In genomic region chr4:1819284-1819683, GRCh38 we compare ENCODE assay signal across 18 cellular contexts. TPM values are rescaled to one million over a fixed set of nuclear protein-coding genes. Genes with fewer than 3 reads are reported as not detected.
A peak's percentile ranks its signal among the peaks of the same experiment; 100 is the strongest.
DNase-seq lines count a peak whose midpoint lies in the region; ATAC-seq, FAIRE-seq and TF ChIP-seq lines count a peak whose summit lies in the region.
"Had no signal": no experiment of that assay in that cellular context is flagged by ENCODE, and none has a peak within 500 bp of the region (broad histone marks: within the 10 kb centered on the region; RNA-seq: fewer than 3 reads in every experiment).

No MANE protein-coding gene starts in this region.

- H3K4me3 ChIP-seq in GM12878 (no peak overlapping the region), gastrocnemius medialis (no peak overlapping the region)
- H3K4me3 ChIP-seq: HAP-1 had no signal

- no peak overlapping the region for H3K9ac ChIP-seq in GM12878 (ENCODE audit: control insufficient read depth, insufficient read depth, low read length)

- H3K4me1 ChIP-seq in GM12878 (ENCODE audit: control insufficient read depth, insufficient read depth, low read length) (no peaks in the 10 kb centered on the region), gastrocnemius medialis (peaks cover 16 to 20% of the 10 kb centered on the region in 2 donors)
- H3K4me1 ChIP-seq: Caco-2, HAP-1 had no signal

- RAD21 ChIA-PET in GM12878 (lab: Charles Lee; ENCODE audit: unreplicated experiment) = no interaction called here

- POLR2A ChIA-PET in GM12878 (lab: Charles Lee) = no interaction called here

- WGBS in GM12878 (ENCODE audit: insufficient coverage, insufficient replicate concordance, low lambda C conversion rate, missing lambda C conversion rate) = 97% methylated on average over 10 of the region's 10 CpGs

- DNase-seq in LHCN-M2 (ENCODE audit: low read depth) (peak; percentile 31), GM12878 (ENCODE audit: low read depth, low spot score) (no peak), left lobe of liver (ENCODE audit: low spot score) (peak; percentile 66), gastrocnemius medialis (peak; percentile 77 to 85), NCI-H2171 (lab: John Stamatoyannopoulos, UW) (no peak), iPS-NIHi7 (ENCODE audit: extremely low spot score) (no peak), SW 1271 (lab: John Stamatoyannopoulos, UW) (no peak)
- no peak for DNase-seq in activated CD4-positive, alpha-beta T cell treated with anti-CD3 and anti-CD28 coated beads for 1 hour
- DNase-seq: Caco-2; CD4-positive, CD25-positive, alpha-beta regulatory T cell; DMS153; NCI-H2081 treated with DMSO at 0.1 percent for 48 hours; NCI-H526 treated with DMSO at 0.1 percent for 48 hours; SHP77 treated with DMSO at 0.1 percent for 48 hours had no signal

- SMC1A ChIA-PET in GM12878 (lab: Charles Lee; ENCODE audit: uncharacterized antibody, unreplicated experiment) = interaction anchor here (1.6 kb wide), 1 partner anchor 80 kb away, joined by 4 read pairs; no protein-coding TSS in a partner anchor

- H3K79me2 ChIP-seq in GM12878 (ENCODE audit: control insufficient read depth, insufficient read depth, low read length) = no peaks in the 10 kb centered on the region

- no peaks in the 10 kb centered on the region for H3K27me3 ChIP-seq in GM12878 (replicated peaks in 1 of 2; ENCODE audit: control insufficient read depth in 2 of 2, insufficient read depth in 2 of 2, low read length in 1 of 2)
- no peaks in the 10 kb centered on the region for H3K27me3 ChIP-seq in gastrocnemius medialis

- TF ChIP-seq RAD21 in GM12878 (IDR thresholded peaks at IDR 0.05; ENCODE audit: insufficient read depth, low read depth, low read length) = no peak

- CTCF ChIA-PET in GM12878 (lab: Yijun Ruan, JAX) = interaction anchor here (1.2 kb wide), 1 partner anchor 9 kb away, joined by 3 read pairs; no protein-coding TSS in a partner anchor

- H3K27ac ChIP-seq in GM12878 (ENCODE audit: control insufficient read depth, insufficient read depth) = no peak overlapping the region
- H3K27ac ChIP-seq in gastrocnemius medialis = peak overlapping the region; percentile 65 to 72 (median 68)

- no peak for TF ChIP-seq EP300 in GM12878 (IDR thresholded peaks at IDR 0.05; ENCODE audit: borderline replicate concordance in 1 of 2, control insufficient read depth in 1 of 2, low read depth in 2 of 2, low read length in 2 of 2)

- H3K4me2 ChIP-seq in GM12878 (ENCODE audit: control insufficient read depth, insufficient read depth) = no peak overlapping the region

- in situ Hi-C loops in GM12878 (cut with MboI) = loop anchor here (5.0 kb wide), 1 partner anchor 77 kb away; no protein-coding TSS in a partner anchor
- in situ Hi-C loops in gastrocnemius medialis (cut with MboI; ENCODE audit: low sequenced_read_pairs in 4 of 4) = no loop called here

- H3K9me3 ChIP-seq in GM12878 (replicated peaks; ENCODE audit: control insufficient read depth, insufficient read depth, low read length) (no peaks in the 10 kb centered on the region), gastrocnemius medialis (no peaks in the 10 kb centered on the region)
- H3K9me3 ChIP-seq: Caco-2, HAP-1 had no signal

- no peaks in the 10 kb centered on the region for H4K20me1 ChIP-seq in GM12878 (ENCODE audit: control insufficient read depth, insufficient read depth)

- no peak overlapping the region for H2AFZ ChIP-seq in GM12878 (ENCODE audit: control insufficient read depth, low read depth, low read length)

- peaks cover 15 to 39% of the 10 kb centered on the region in 2 experiments; a peak in 3 of 4 replicates for H3K36me3 ChIP-seq in GM12878 (ENCODE audit: control insufficient read depth in 2 of 2, insufficient read depth in 2 of 2, low read length in 1 of 2)
- peaks cover 0 to 82% of the 10 kb centered on the region in 2 donors for H3K36me3 ChIP-seq in gastrocnemius medialis

- FAIRE-seq in GM12878 (lab: Jason Lieb, UNC) = peak; percentile 13
- FAIRE-seq: GM19239, HTR-8/SVneo, RCC 7860 had no signal

- TF ChIP-seq POLR2A in GM12878 (IDR thresholded peaks at IDR 0.05; ENCODE audit: low read depth, low read length) (no peak), gastrocnemius medialis (IDR thresholded peaks at IDR 0.05) (no peak)

- no peak for TF ChIP-seq CTCF in GM12878 (IDR thresholded peaks at IDR 0.05 in 2 of 3, conservative IDR thresholded peaks at IDR 0.05 in 1 of 3; ENCODE audit: control insufficient read depth in 2 of 3, extremely low read depth in 1 of 3, insufficient read depth in 1 of 3, low read depth in 3 of 3, low read length in 3 of 3)
- TF ChIP-seq CTCF in gastrocnemius medialis (IDR thresholded peaks at IDR 0.05 in 4 of 5, conservative IDR thresholded peaks at IDR 0.05 in 1 of 5) = no peak

- no peak for ATAC-seq in GM12878
- peak; percentile 61 for ATAC-seq in left lobe of liver
- ATAC-seq in gastrocnemius medialis = peak; percentile 95 to 96

- no TSS peak for BruUV-seq in GM12878 (replicated peaks; lab: Mats Ljungman, UMichigan)

- intact Hi-C loops in GM12878 (cut with micrococcal nuclease; ENCODE audit: unreplicated experiment) (no loop called here), gastrocnemius medialis (cut with DNase I; ENCODE audit: low total_unique reads) (loop anchor here (2.0 to 10.0 kb wide), 2 partner anchors 38 to 76 kb away; partner anchors contain the start of gene LETM1)

TF ChIP-seq in GM12878, 131 proteins besides CTCF, POLR2A, EP300 and RAD21 (continues in another document):
- TF ChIP-seq NFYA (IDR thresholded peaks at IDR 0.05; ENCODE audit: borderline replicate concordance, low read depth, low read length) (no peak), ZNF217 (IDR thresholded peaks at IDR 0.05) (no peak), YY1 (IDR thresholded peaks at IDR 0.05; ENCODE audit: low read depth, low read length) (no peak)

RNA-seq across cellular contexts. Expression of gene FGFR3, which starts 26.2 kb away (rescaled TPM):
- total RNA-seq in LHCN-M2 (2014; rRNA removed) (0.17 and 0.26 TPM in 2 replicates), GM12878 (2014; rRNA removed) (0.05 TPM in 1 of 2 replicates, not detected in the other), GM12878 (2014; rRNA removed; fragmentation: Illumina TruSeq; extraction: Trizol) (not detected in 2 replicates), GM12878 (2021) (0.33 and 0.37 TPM in 2 replicates), left lobe of liver (48.5 TPM), gastrocnemius medialis (under 1 TPM in 3 of 4 donors, not detected in 1; 0.15 to 0.51 (median 0.18) TPM)
- polyA plus RNA-seq in LHCN-M2 (2012) = 0.12 TPM
- total RNA-seq in GM12878 (2013; cell fraction: nucleolus; rRNA removed) = not detected in 2 replicates
- polyA plus RNA-seq in GM12878 (2011; ENCODE audit: low read depth) = not detected
- polyA plus RNA-seq in GM12878 (2011; rRNA removed) (0.01 and 0.05 TPM in 2 replicates), GM12878 (2014; fragmentation: Illumina TruSeq; extraction: Trizol) (not detected in 2 replicates), GM12878 (2014; fragmentation: Nextera tagmentation; extraction: Ambion mirVana) (not detected), GM12878 (2014; rRNA removed) (0.26 TPM in 1 of 2 replicates, not detected in the other), GM12878 (2016; fragmentation: Nextera tagmentation; extraction: Ambion mirVana) (under 1 TPM in 1 of 2 experiments, not detected in 1; 0.11 TPM)
- polyA plus RNA-seq in GM12878 (2011; cell fraction: cytosol; rRNA removed) = 0.01 and 0.08 TPM in 2 replicates
- polyA plus RNA-seq in GM12878 (2011; cell fraction: nucleus; rRNA removed) = 0.18 and 0.25 TPM in 2 replicates
- 0.05 and 0.14 TPM in 2 replicates for polyA plus RNA-seq in GM12878 (2012)
- polyA minus RNA-seq in GM12878 (2011; rRNA and poly(A)+ RNA removed) = not detected in 2 replicates
- 1.2 TPM in 1 of 2 replicates, not detected in the other for polyA minus RNA-seq in GM12878 (2011; cell fraction: cytosol; rRNA and poly(A)+ RNA removed)
- polyA minus RNA-seq in GM12878 (2011; cell fraction: nucleus; rRNA and poly(A)+ RNA removed) = 0.96 TPM in 1 of 2 replicates, not detected in the other
- polyA plus RNA-seq: CD4-positive, CD25-positive, alpha-beta regulatory T cell had no signal

RNA-seq across cellular contexts. Expression of gene LETM1, which starts 36.7 kb away (rescaled TPM):
- 56.1 and 58.0 TPM in 2 replicates for total RNA-seq in LHCN-M2 (2014; rRNA removed)
- polyA plus RNA-seq in LHCN-M2 (2012) = 19.1 TPM
- 75.9 and 85.3 TPM in 2 replicates for total RNA-seq in GM12878 (2013; cell fraction: nucleolus; rRNA removed)
- 50.4 and 57.8 TPM in 2 replicates for total RNA-seq in GM12878 (2014; rRNA removed)
- total RNA-seq in GM12878 (2014; rRNA removed; fragmentation: Illumina TruSeq; extraction: Trizol) = 23.9 and 24.4 TPM in 2 replicates
- 59.6 and 65.2 TPM in 2 replicates for total RNA-seq in GM12878 (2021)
- 9.8 TPM for polyA plus RNA-seq in GM12878 (2011; ENCODE audit: low read depth)
- polyA plus RNA-seq in GM12878 (2011; rRNA removed) = 9.6 and 18.4 TPM in 2 replicates
- polyA plus RNA-seq in GM12878 (2011; cell fraction: cytosol; rRNA removed) = 18.0 and 26.3 TPM in 2 replicates
- 124 and 166 TPM in 2 replicates for polyA plus RNA-seq in GM12878 (2011; cell fraction: nucleus; rRNA removed)
- polyA plus RNA-seq in GM12878 (2012) = 17.0 and 20.1 TPM in 2 replicates
- 8.5 and 18.5 TPM in 2 replicates for polyA plus RNA-seq in GM12878 (2014; fragmentation: Illumina TruSeq; extraction: Trizol)
- polyA plus RNA-seq in GM12878 (2014; fragmentation: Nextera tagmentation; extraction: Ambion mirVana) = 1 to 10 TPM; 2.6 to 4.0 TPM
- polyA plus RNA-seq in GM12878 (2014; rRNA removed) = 36.0 and 46.4 TPM in 2 replicates
- polyA plus RNA-seq in GM12878 (2016; fragmentation: Nextera tagmentation; extraction: Ambion mirVana) = 10 to 100 TPM; 37.3 to 39.4 TPM
- polyA minus RNA-seq in GM12878 (2011; rRNA and poly(A)+ RNA removed) = 30.1 and 65.7 TPM in 2 replicates
- polyA minus RNA-seq in GM12878 (2011; cell fraction: cytosol; rRNA and poly(A)+ RNA removed) = 28.0 and 28.7 TPM in 2 replicates
- 38.6 and 52.8 TPM in 2 replicates for polyA minus RNA-seq in GM12878 (2011; cell fraction: nucleus; rRNA and poly(A)+ RNA removed)
- 28.1 TPM for total RNA-seq in left lobe of liver
- total RNA-seq in gastrocnemius medialis = 10 to 100 TPM; 23.2 to 40.3 (median 33.6) TPM

RNA-seq across cellular contexts. Expression of gene NSD2, which starts 51.9 kb away (rescaled TPM):
- total RNA-seq in LHCN-M2 (2014; rRNA removed) = 69.9 and 77.4 TPM in 2 replicates
- polyA plus RNA-seq in LHCN-M2 (2012) = 41.6 TPM
- total RNA-seq in GM12878 (2013; cell fraction: nucleolus; rRNA removed) = 179 and 184 TPM in 2 replicates
- total RNA-seq in GM12878 (2014; rRNA removed) = 72.5 and 73.1 TPM in 2 replicates
- 71.4 and 74.7 TPM in 2 replicates for total RNA-seq in GM12878 (2014; rRNA removed; fragmentation: Illumina TruSeq; extraction: Trizol)
- 137 and 139 TPM in 2 replicates for total RNA-seq in GM12878 (2021)
- 25.3 TPM for polyA plus RNA-seq in GM12878 (2011; ENCODE audit: low read depth)
- polyA plus RNA-seq in GM12878 (2011; rRNA removed) = 44.9 and 50.2 TPM in 2 replicates
- 38.5 and 43.7 TPM in 2 replicates for polyA plus RNA-seq in GM12878 (2011; cell fraction: cytosol; rRNA removed)
- polyA plus RNA-seq in GM12878 (2011; cell fraction: nucleus; rRNA removed) = 90.6 and 120 TPM in 2 replicates
- polyA plus RNA-seq in GM12878 (2012) = 39.9 and 45.7 TPM in 2 replicates
- polyA plus RNA-seq in GM12878 (2014; fragmentation: Illumina TruSeq; extraction: Trizol) = 83.4 and 85.0 TPM in 2 replicates
- polyA plus RNA-seq in GM12878 (2014; fragmentation: Nextera tagmentation; extraction: Ambion mirVana) = 1 to 10 TPM; 8.6 to 9.3 TPM
- polyA plus RNA-seq in GM12878 (2014; rRNA removed) = 72.6 and 74.8 TPM in 2 replicates
- 10 to 100 TPM; 42.2 to 62.0 TPM for polyA plus RNA-seq in GM12878 (2016; fragmentation: Nextera tagmentation; extraction: Ambion mirVana)
- polyA minus RNA-seq in GM12878 (2011; rRNA and poly(A)+ RNA removed) = 76.8 and 101 TPM in 2 replicates
- 43.8 and 49.9 TPM in 2 replicates for polyA minus RNA-seq in GM12878 (2011; cell fraction: cytosol; rRNA and poly(A)+ RNA removed)
- 42.9 and 83.7 TPM in 2 replicates for polyA minus RNA-seq in GM12878 (2011; cell fraction: nucleus; rRNA and poly(A)+ RNA removed)
- total RNA-seq in left lobe of liver = 13.5 TPM
- total RNA-seq in gastrocnemius medialis = 10 to 100 TPM; 14.8 to 21.3 (median 16.8) TPM

Comparison
In these comparisons a context has a peak if more than half of its experiments do, and no peak if none do; other contexts are left out.
1. DNase-seq: peak in LHCN-M2 (single experiment), left lobe of liver (single experiment) and gastrocnemius medialis (2 of 2); none in GM12878 (single experiment), NCI-H2171 (single experiment), iPS-NIHi7 (single experiment), SW 1271 (0 of 2) and activated CD4-positive, alpha-beta T cell treated with anti-CD3 and anti-CD28 coated beads for 1 hour (single experiment).
2. RNA of gene FGFR3, which starts 26.2 kb away (total RNA-seq): 48.5 TPM in left lobe of liver (single experiment); 0.15 to 0.51 TPM in gastrocnemius medialis, 0.17 to 0.26 TPM in LHCN-M2 and 0.05 to 0.37 TPM in GM12878; every median in the first group is over 10 times any median in the second.